Comparison of ENCODE assay signal across 14 cellular contexts in genomic region chr11:69249641-69250502, GRCh38. TPM values are rescaled to one million over a fixed set of nuclear protein-coding genes. Genes with fewer than 3 reads are reported as not detected.
DNase-seq lines count a peak whose midpoint lies in the region; ATAC-seq and TF ChIP-seq lines count a peak whose summit lies in the region.
"Had no signal": no experiment of that assay in that cellular context is flagged by ENCODE, and none has a peak within 500 bp of the region (broad histone marks: within the 10 kb centered on the region; RNA-seq: fewer than 3 reads in every experiment).

No MANE protein-coding gene starts in this region.

- no peaks in the 10 kb centered on the region for H3K36me3 ChIP-seq in mucosa of descending colon (ENCODE audit: low read depth)
- H3K36me3 ChIP-seq: uterus had no signal

- no peak overlapping the region for H3K4me3 Mint-ChIP-seq in activated naive CD8-positive, alpha-beta T cell treated with anti-CD3 and anti-CD28 coated beads, Interleukin-2, amount 50 U/mL, for 24 hours

- no peak overlapping the region for H3K27ac Mint-ChIP-seq in activated naive CD8-positive, alpha-beta T cell treated with anti-CD3 and anti-CD28 coated beads, Interleukin-2, amount 50 U/mL, for 24 hours

- in situ Hi-C loops in ACHN (cut with HindIII; ENCODE audit: low pct_ligation_motif_present, low pct_unique_long_range_greater_than_20kb, low sequenced_read_pairs): no loop called here

- peaks cover 5% of the 10 kb centered on the region for H3K9me3 Mint-ChIP-seq in activated naive CD8-positive, alpha-beta T cell treated with anti-CD3 and anti-CD28 coated beads, Interleukin-2, amount 50 U/mL, for 24 hours

- no peaks in the 10 kb centered on the region for H3K9me3 ChIP-seq in mucosa of descending colon

- intact Hi-C loops in mucosa of descending colon (cut with DNase I, micrococcal nuclease): no loop called here

- TF ChIP-seq CTCF in AG10803 (conservative IDR thresholded peaks at IDR 0.05; ENCODE audit: low read length): no peak
- TF ChIP-seq CTCF in fibroblast of mammary gland (conservative IDR thresholded peaks at IDR 0.05; ENCODE audit: control insufficient read depth, insufficient read depth, low read depth, low read length): no peak
- TF ChIP-seq CTCF in mucosa of descending colon (IDR thresholded peaks at IDR 0.05): no peak

- H3K4me1 Mint-ChIP-seq in activated naive CD8-positive, alpha-beta T cell treated with anti-CD3 and anti-CD28 coated beads, Interleukin-2, amount 50 U/mL, for 24 hours: no peaks in the 10 kb centered on the region

- ATAC-seq in mucosa of descending colon: peak; percentile 72
- no peak for ATAC-seq in activated naive CD8-positive, alpha-beta T cell treated with anti-CD3 and anti-CD28 coated beads, Interleukin-2, amount 50 U/mL, for 24 hours

- peaks cover 12% of the 10 kb centered on the region for H3K27me3 Mint-ChIP-seq in activated naive CD8-positive, alpha-beta T cell treated with anti-CD3 and anti-CD28 coated beads, Interleukin-2, amount 50 U/mL, for 24 hours

- no peaks in the 10 kb centered on the region for H3K36me3 Mint-ChIP-seq in activated naive CD8-positive, alpha-beta T cell treated with anti-CD3 and anti-CD28 coated beads, Interleukin-2, amount 50 U/mL, for 24 hours (ENCODE audit: low read depth)

- DNase-seq in AG10803 (ENCODE audit: low read depth): peak; percentile 63
- peak; percentile 63 for DNase-seq in NCI-H226
- peak; percentile 8 for DNase-seq in fibroblast of mammary gland (ENCODE audit: low read depth)
- no peak for DNase-seq in mucosa of descending colon
- DNase-seq in activated naive CD8-positive, alpha-beta T cell treated with anti-CD3 and anti-CD28 coated beads, Interleukin-2, amount 50 U/mL, for 24 hours: no peak
- no peak for DNase-seq in NCI-H82 treated with DMSO at 0.1 percent for 48 hours (lab: John Stamatoyannopoulos, UW; ENCODE audit: unreplicated experiment)
- DNase-seq in amniotic stem cell (lab: John Stamatoyannopoulos, UW): no peak
- DNase-seq in ACHN: no peak
- DNase-seq: activated CD4-positive, alpha-beta T cell treated with anti-CD3 and anti-CD28 coated beads, Interleukin-2, amount 50 U/mL, for 1 hour; activated gamma-delta T cell; GF-D8; NCI-H1930; T-helper 1 cell; uterus had no signal

- H3K4me1 ChIP-seq in mucosa of descending colon (ENCODE audit: low read depth): no peaks in the 10 kb centered on the region
- H3K4me1 ChIP-seq: uterus had no signal

- no peak overlapping the region for H3K4me3 ChIP-seq in AG10803 (ENCODE audit: low read length)
- H3K4me3 ChIP-seq in fibroblast of mammary gland (ENCODE audit: control insufficient read depth, low read depth, low read length): no peak overlapping the region
- no peak overlapping the region for H3K4me3 ChIP-seq in mucosa of descending colon
- H3K4me3 ChIP-seq: uterus had no signal

RNA-seq across cellular contexts. Expression of gene MYEOV, which starts 44.1 kb away (rescaled TPM):
- total RNA-seq in mucosa of descending colon: 1 to 10 TPM; 2.8 to 7.5 (median 6.2) TPM

Comparison
In these comparisons a context has a peak if more than half of its experiments do, and no peak if none do; other contexts are left out.
1. DNase-seq: peak in AG10803 (single experiment), NCI-H226 (single experiment) and fibroblast of mammary gland (single experiment); none in mucosa of descending colon (0 of 3), activated naive CD8-positive, alpha-beta T cell treated with anti-CD3 and anti-CD28 coated beads, Interleukin-2, amount 50 U/mL, for 24 hours (single experiment), NCI-H82 treated with DMSO at 0.1 percent for 48 hours (single experiment), amniotic stem cell (single experiment) and ACHN (single experiment).